ENCODE assay signal across 26 cellular contexts in genomic region chr1:224084867-224085266, GRCh38.
"Had no signal": no experiment of that assay in that cellular context is flagged by ENCODE, and none has a peak within 500 bp of the region (broad histone marks: within the 10 kb centered on the region; RNA-seq: fewer than 3 reads in every experiment).

No MANE protein-coding gene starts in this region.

- ATAC-seq: effector memory CD8-positive, alpha-beta T cell; esophagus mucosa; foreskin keratinocyte; gastroesophageal sphincter; heart left ventricle; left cardiac atrium; left lung; left ventricle myocardium superior; lower lobe of right lung; mucosa of descending colon; naive thymus-derived CD8-positive, alpha-beta T cell had no signal

- H3K4me1 Mint-ChIP-seq: naive B cell; naive thymus-derived CD8-positive, alpha-beta T cell had no signal

- H3K36me3 Mint-ChIP-seq: mesothelial cell of epicardium; naive B cell; naive thymus-derived CD8-positive, alpha-beta T cell had no signal

- H3K9me3 Mint-ChIP-seq: dendritic cell treated with granulocyte-macrophage colony-stimulating factor and Interleukin-4, amounts not matched to agents 40 ng/mL and 50 ng/mL, for 4 days; effector memory CD8-positive, alpha-beta T cell; endodermal cell; naive B cell; naive thymus-derived CD8-positive, alpha-beta T cell had no signal

- H3K27ac Mint-ChIP-seq: dendritic cell treated with granulocyte-macrophage colony-stimulating factor and Interleukin-4, amounts not matched to agents 40 ng/mL and 50 ng/mL, for 4 days; effector memory CD8-positive, alpha-beta T cell; endodermal cell; mesothelial cell of epicardium; naive B cell; naive thymus-derived CD8-positive, alpha-beta T cell had no signal

- H3K4me1 ChIP-seq: colonic mucosa, gastroesophageal sphincter, heart left ventricle, left lung, lower lobe of right lung had no signal

- H3K9me3 ChIP-seq: colonic mucosa, gastroesophageal sphincter, heart left ventricle, left lung, lower lobe of right lung, mucosa of descending colon had no signal

- H3K36me3 ChIP-seq: colonic mucosa, gastroesophageal sphincter, heart left ventricle, left lung, lower lobe of right lung had no signal

- FAIRE-seq: endometrium, frontal cortex, islet of Langerhans, keratinocyte had no signal

- H3K4me3 ChIP-seq: colonic mucosa, gastroesophageal sphincter, heart left ventricle, left lung, lower lobe of right lung, mucosa of descending colon had no signal

- DNase-seq: colonic mucosa; cortex of kidney; effector CD8-positive, alpha-beta T cell; effector memory CD8-positive, alpha-beta T cell; endodermal cell; erythroblast; foreskin keratinocyte; heart left ventricle; hippocampal formation; left cardiac atrium; left lung; left ventricle myocardium superior; lower lobe of right lung; mesenchymal stem cell; mucosa of descending colon; naive B cell; naive thymus-derived CD8-positive, alpha-beta T cell had no signal

- H3K27ac ChIP-seq: colonic mucosa, epithelial cell of prostate, foreskin keratinocyte, gastroesophageal sphincter, heart left ventricle, left lung, lower lobe of right lung had no signal

- H3K27me3 ChIP-seq: colonic mucosa, foreskin keratinocyte had no signal

- H3K4me3 Mint-ChIP-seq: dendritic cell treated with granulocyte-macrophage colony-stimulating factor and Interleukin-4, amounts not matched to agents 40 ng/mL and 50 ng/mL, for 4 days; effector memory CD8-positive, alpha-beta T cell; endodermal cell; mesothelial cell of epicardium; naive B cell; naive thymus-derived CD8-positive, alpha-beta T cell had no signal
